21 cellular contexts compared by ENCODE assay signal in genomic region chr10:1520909-1521565, GRCh38.
DNase-seq lines count a peak whose midpoint lies in the region; ATAC-seq, FAIRE-seq and TF ChIP-seq lines count a peak whose summit lies in the region.
"Had no signal": no experiment of that assay in that cellular context is flagged by ENCODE, and none has a peak within 500 bp of the region (broad histone marks: within the 10 kb centered on the region; RNA-seq: fewer than 3 reads in every experiment).

No MANE protein-coding gene starts in this region.

- no peak overlapping the region for H2BK120ac ChIP-seq in H1 (replicated peaks; ENCODE audit: low read depth, low read length)

- no peak overlapping the region for H4K8ac ChIP-seq in H1 (ENCODE audit: extremely low read depth, insufficient read depth, low read length)

- no peak overlapping the region for H2AK5ac ChIP-seq in H1 (ENCODE audit: low read depth, low read length)

- no peak overlapping the region for H3K27ac Mint-ChIP-seq in activated CD8-positive, alpha-beta memory T cell treated with anti-CD3 and anti-CD28 coated beads, Interleukin-2, amount 10 ng/mL, durations not matched to agents 7 days and 5 days
- H3K27ac Mint-ChIP-seq: CD4-positive, alpha-beta T cell; HFFc6 had no signal

- H3K9me3 ChIP-seq in heart right ventricle (no peaks in the 10 kb centered on the region), H1 (ENCODE audit: insufficient read depth in 2 of 2, low read depth in 1 of 2, low read length in 1 of 2) (0 out of 4 replicates have a peak, but pooled peaks cover 0 to 3% of the 10 kb centered on the region in 2 experiments)
- H3K9me3 ChIP-seq: A549, Caco-2 had no signal

- no peak for TF ChIP-seq CTCF in heart right ventricle (IDR thresholded peaks at IDR 0.05)
- no peak for TF ChIP-seq CTCF in H1 (IDR thresholded peaks at IDR 0.05; ENCODE audit: control extremely low read depth in 1 of 3, insufficient read depth in 1 of 3, low read depth in 1 of 3, low read length in 3 of 3)

- H3K4me1 ChIP-seq in heart right ventricle (no peaks in the 10 kb centered on the region), H1 (replicated peaks in 1 of 4; ENCODE audit: control insufficient read depth in 3 of 4, insufficient read depth in 4 of 4, low read length in 3 of 4) (peaks cover 0 to 15% (median 12%) of the 10 kb centered on the region in 4 experiments; a peak in 6 of 7 replicates)
- H3K4me1 ChIP-seq: A549 had no signal

- no peaks in the 10 kb centered on the region for H3K4me1 Mint-ChIP-seq in activated CD8-positive, alpha-beta memory T cell treated with anti-CD3 and anti-CD28 coated beads, Interleukin-2, amount 10 ng/mL, durations not matched to agents 7 days and 5 days

- no peak overlapping the region for H4K5ac ChIP-seq in H1 (ENCODE audit: insufficient read length, low read depth, low read length)

- no peak for TF ChIP-seq EP300 in H1 (IDR thresholded peaks at IDR 0.05; ENCODE audit: borderline replicate concordance in 1 of 2, low read depth in 2 of 2, low read length in 2 of 2)

- CTCF ChIA-PET in H1 (lab: Charles Lee; ENCODE audit: partially characterized antibody), result interaction anchor here (0.9 to 1.3 kb wide), 2 partner anchors 200 to 1619 kb away, joined by 3 read pairs; no protein-coding TSS in a partner anchor
- CTCF ChIA-PET in activated CD8-positive, alpha-beta memory T cell treated with anti-CD3 and anti-CD28 coated beads, Interleukin-2, amount 10 ng/mL, durations not matched to agents 7 days and 5 days (lab: Charles Lee), result no interaction called here

- POLR2A ChIA-PET in H1 (lab: Charles Lee; ENCODE audit: partially characterized antibody), result interaction anchor here (1.0 kb wide), 1 partner anchor 13 kb away, joined by 3 read pairs; no protein-coding TSS in a partner anchor

- TF ChIP-seq POLR2A in H1 (IDR thresholded peaks at IDR 0.05; ENCODE audit: control extremely low read depth in 1 of 2, low read depth in 2 of 2, low read length in 2 of 2), result no peak

- H3K79me1 ChIP-seq in H1 (ENCODE audit: low read depth, low read length), result peaks cover 3% of the 10 kb centered on the region; the same call in 1 of the 2 replicates

- H2BK20ac ChIP-seq in H1 (ENCODE audit: low read length), result no peak overlapping the region

- no peak overlapping the region for H3K9ac ChIP-seq in H1 (replicated peaks in 1 of 4; ENCODE audit: extremely low read depth in 1 of 4, low read depth in 3 of 4, low read length in 3 of 4)

- H3K36me3 ChIP-seq in heart right ventricle (no peaks in the 10 kb centered on the region), H1 (ENCODE audit: control insufficient read depth in 2 of 4, insufficient read depth in 4 of 4, low read length in 3 of 4) (no peaks in the 10 kb centered on the region)

- H3K27me3 ChIP-seq in heart right ventricle (peaks cover 0 to 9% (median 0%) of the 10 kb centered on the region in 7 donors), H1 (replicated peaks in 1 of 4; ENCODE audit: control insufficient read depth in 3 of 4, extremely low read depth in 1 of 4, insufficient read depth in 3 of 4, low read length in 3 of 4) (no peaks in the 10 kb centered on the region)

- H4K20me1 ChIP-seq in H1 (replicated peaks in 1 of 2; ENCODE audit: control insufficient read depth in 1 of 2, insufficient read depth in 2 of 2, low read length in 2 of 2), result peaks cover 0 to 4% of the 10 kb centered on the region in 2 experiments

- no peak overlapping the region for H3K14ac ChIP-seq in H1 (ENCODE audit: insufficient read length)

- intact Hi-C loops in cardiac septum (cut with DNase I) (no loop called here), heart right ventricle (cut with DNase I) (no loop called here), posterior vena cava (cut with DNase I) (no loop called here)

- no peaks in the 10 kb centered on the region; a peak in 1 of 4 replicates for H3K79me2 ChIP-seq in H1 (ENCODE audit: control insufficient read depth in 1 of 2, insufficient read depth in 2 of 2, low read length in 2 of 2)

- no peak overlapping the region for H2BK5ac ChIP-seq in H1 (ENCODE audit: low read depth, low read length)

- WGBS in heart right ventricle, 2 donors, result 76 to 79% methylated on average over 14 of the region's 14 CpGs
- 84% methylated on average over 14 of the region's 14 CpGs; no CpG with 5 or more reads in 1 of the 2 experiments for WGBS in H1 (ENCODE audit: extremely low coverage in 1 of 2, insufficient coverage in 1 of 2, insufficient read length in 1 of 2, insufficient replicate concordance in 2 of 2, low coverage in 1 of 2, low lambda C conversion rate in 2 of 2, missing lambda C conversion rate in 1 of 2), 2 experiments

- H3K18ac ChIP-seq in H1 (ENCODE audit: extremely low read depth, low read length), result 0 out of 2 replicates have a peak overlapping the region, but pooled peaks have one; percentile 25

- H2BK15ac ChIP-seq in H1 (ENCODE audit: low read length), result no peak overlapping the region

- H3K4ac ChIP-seq in H1 (replicated peaks; ENCODE audit: insufficient read length, low read depth, low read length), result no peak overlapping the region

- H3K27ac ChIP-seq in heart right ventricle (no peak overlapping the region), H1 (ENCODE audit: low read depth, low read length) (no peak overlapping the region)
- H3K27ac ChIP-seq: 22Rv1, A549, C4-2B had no signal

- no peak for FAIRE-seq in H1 (lab: Jason Lieb, UNC)
- FAIRE-seq: A549, D721Med, G401.6, GM12891, H54, HTR-8/SVneo had no signal

- H3K4me2 ChIP-seq in H1 (ENCODE audit: insufficient read depth in 1 of 2, low read depth in 2 of 2, low read length in 2 of 2), result no peak overlapping the region
- H3K4me2 ChIP-seq: A549 had no signal

- H3K4me3 ChIP-seq in heart right ventricle (no peak overlapping the region), H1 (ENCODE audit: extremely low read depth in 1 of 4, insufficient read depth in 2 of 4, low read depth in 3 of 4, low read length in 4 of 4) (no peak overlapping the region)
- H3K4me3 ChIP-seq: A549 had no signal

- no peaks in the 10 kb centered on the region for H3K36me3 Mint-ChIP-seq in activated CD8-positive, alpha-beta memory T cell treated with anti-CD3 and anti-CD28 coated beads, Interleukin-2, amount 10 ng/mL, durations not matched to agents 7 days and 5 days

- no peak overlapping the region for H4K91ac ChIP-seq in H1 (replicated peaks; ENCODE audit: insufficient read length, low read length)

- no peak for ATAC-seq in heart right ventricle
- no peak for ATAC-seq in activated CD8-positive, alpha-beta memory T cell treated with anti-CD3 and anti-CD28 coated beads, Interleukin-2, amount 10 ng/mL, durations not matched to agents 7 days and 5 days
- ATAC-seq: A549 had no signal

- H2BK12ac ChIP-seq in H1 (ENCODE audit: low read depth, low read length), result no peak overlapping the region

- DNase-seq in cardiac septum (ENCODE audit: low spot score) (peak; percentile 20), heart right ventricle (no peak), H1 (ENCODE audit: low read depth in 1 of 2, low spot score in 2 of 2) (peak in 1 of 2 experiments; percentile 46), left kidney (ENCODE audit: low read depth, low spot score) (peak; percentile 15), NCI-H187 (lab: John Stamatoyannopoulos, UW) (no peak), posterior vena cava (ENCODE audit: low spot score) (no peak)
- DNase-seq in activated CD8-positive, alpha-beta memory T cell treated with anti-CD3 and anti-CD28 coated beads, Interleukin-2, amount 10 ng/mL, durations not matched to agents 7 days and 5 days, result no peak
- DNase-seq: AML-193; Caco-2; CD4-positive, alpha-beta T cell; HCEC 1CT; HFFc6; IMR-90 had no signal

- H3K23ac ChIP-seq in H1 (ENCODE audit: insufficient read length), result no peak overlapping the region

- no peaks in the 10 kb centered on the region for H3K9me3 Mint-ChIP-seq in activated CD8-positive, alpha-beta memory T cell treated with anti-CD3 and anti-CD28 coated beads, Interleukin-2, amount 10 ng/mL, durations not matched to agents 7 days and 5 days (ENCODE audit: low read depth)
- H3K9me3 Mint-ChIP-seq: CD4-positive, alpha-beta T cell had no signal

- H3K56ac ChIP-seq in H1 (replicated peaks; ENCODE audit: insufficient read length, low read depth, low read length), result no peak overlapping the region

- TF ChIP-seq RAD21 in H1 (IDR thresholded peaks at IDR 0.05 in 1 of 2, conservative IDR thresholded peaks at IDR 0.05 in 1 of 2; ENCODE audit: low read depth in 2 of 2, low read length in 2 of 2), result no peak

- H3K4me3 Mint-ChIP-seq in activated CD8-positive, alpha-beta memory T cell treated with anti-CD3 and anti-CD28 coated beads, Interleukin-2, amount 10 ng/mL, durations not matched to agents 7 days and 5 days, result no peak overlapping the region
- H3K4me3 Mint-ChIP-seq: CD4-positive, alpha-beta T cell; HFFc6 had no signal

- no peaks in the 10 kb centered on the region for H3K27me3 Mint-ChIP-seq in activated CD8-positive, alpha-beta memory T cell treated with anti-CD3 and anti-CD28 coated beads, Interleukin-2, amount 10 ng/mL, durations not matched to agents 7 days and 5 days

- H2AFZ ChIP-seq in H1 (ENCODE audit: low read length), result no peak overlapping the region

- no peaks in the 10 kb centered on the region; the same call in 1 of the 2 replicates for H3K23me2 ChIP-seq in H1 (ENCODE audit: low read depth, low read length)

TF ChIP-seq in H1, 55 proteins besides CTCF, POLR2A, EP300 and RAD21 (continues in another document):
- TF ChIP-seq YY1 (IDR thresholded peaks at IDR 0.05; ENCODE audit: low read depth, low read length), result no peak
- TF ChIP-seq CHD2 (IDR thresholded peaks at IDR 0.05; ENCODE audit: low read length), result no peak
- TF ChIP-seq SP4 (IDR thresholded peaks at IDR 0.05; ENCODE audit: low read length), result no peak
- no peak for TF ChIP-seq PHF8 (conservative IDR thresholded peaks at IDR 0.05; ENCODE audit: low read depth, low read length)
- TF ChIP-seq NRF1 (IDR thresholded peaks at IDR 0.05; ENCODE audit: low read depth, low read length), result no peak
- no peak for TF ChIP-seq KDM5A (IDR thresholded peaks at IDR 0.05; ENCODE audit: low read length)
- TF ChIP-seq SAP30 (IDR thresholded peaks at IDR 0.05; ENCODE audit: insufficient read depth, insufficient replicate concordance, low read length), result no peak
- TF ChIP-seq HDAC6 (IDR thresholded peaks at IDR 0.05; ENCODE audit: low read depth, low read length), result no peak
- TF ChIP-seq SP2 (IDR thresholded peaks at IDR 0.05; ENCODE audit: low read length), result no peak
- TF ChIP-seq RFX5 (IDR thresholded peaks at IDR 0.05; ENCODE audit: borderline replicate concordance, low read depth, low read length), result no peak
- TF ChIP-seq HDAC2 (IDR thresholded peaks at IDR 0.05; ENCODE audit: borderline replicate concordance in 1 of 2, low read depth in 2 of 2, low read length in 2 of 2), result no peak
- no peak for TF ChIP-seq CTBP2 (IDR thresholded peaks at IDR 0.05; ENCODE audit: borderline replicate concordance, insufficient read depth, insufficient read length, low read length)
- TF ChIP-seq BCL11A (IDR thresholded peaks at IDR 0.05; ENCODE audit: low read depth in 2 of 2, low read length in 2 of 2), result no peak

Comparison
In these comparisons a context has a peak if more than half of its experiments do, and no peak if none do; other contexts are left out.
1. DNase-seq: peak in cardiac septum (single experiment) and left kidney (single experiment); none in heart right ventricle (0 of 2), NCI-H187 (0 of 2), posterior vena cava (single experiment) and activated CD8-positive, alpha-beta memory T cell treated with anti-CD3 and anti-CD28 coated beads, Interleukin-2, amount 10 ng/mL, durations not matched to agents 7 days and 5 days (single experiment).